ENCODE assay signal across 1 cellular context in the genomic region with DNA sequence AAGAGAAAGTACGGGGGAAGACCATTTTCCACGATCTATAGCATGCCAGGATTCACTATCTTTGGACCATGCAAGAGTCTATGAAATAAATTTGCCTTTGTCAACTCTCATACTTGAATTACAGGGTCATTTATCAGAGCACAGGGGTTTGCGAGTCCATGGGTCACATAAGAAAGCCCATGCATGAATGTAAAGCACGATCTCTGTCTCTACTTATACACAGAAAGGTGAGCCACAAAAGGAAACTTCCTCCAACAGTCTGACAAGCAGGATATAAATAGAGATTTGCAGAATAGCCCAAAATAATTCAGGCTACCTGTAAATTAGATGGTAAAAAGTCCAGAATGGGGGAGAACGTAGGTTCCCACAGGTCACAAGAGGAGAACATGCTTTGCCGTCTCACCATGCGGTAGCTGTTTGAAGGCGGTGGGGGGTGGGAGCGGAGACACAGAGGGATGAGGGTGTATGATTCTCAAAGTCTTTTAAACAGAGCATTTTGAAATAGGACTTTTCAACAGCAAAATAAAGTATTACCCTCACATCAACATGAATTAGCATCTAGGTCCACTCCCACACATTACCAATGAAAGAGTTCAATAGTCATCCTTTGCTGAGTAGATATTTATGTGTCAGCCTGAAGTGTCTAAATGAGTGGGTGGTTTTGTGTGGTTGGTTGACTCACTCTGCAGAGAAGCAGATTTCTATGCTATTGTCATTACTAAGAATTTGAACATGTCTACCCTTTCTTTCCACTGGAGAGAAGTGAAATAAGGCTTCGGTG.
TF ChIP-seq lines count a peak whose summit lies in the region.

No MANE protein-coding gene starts in this region.

TF ChIP-seq in GM12878, 131 proteins besides CTCF, POLR2A, EP300 and RAD21 (continues in another document):
- TF ChIP-seq, protein P1, sequence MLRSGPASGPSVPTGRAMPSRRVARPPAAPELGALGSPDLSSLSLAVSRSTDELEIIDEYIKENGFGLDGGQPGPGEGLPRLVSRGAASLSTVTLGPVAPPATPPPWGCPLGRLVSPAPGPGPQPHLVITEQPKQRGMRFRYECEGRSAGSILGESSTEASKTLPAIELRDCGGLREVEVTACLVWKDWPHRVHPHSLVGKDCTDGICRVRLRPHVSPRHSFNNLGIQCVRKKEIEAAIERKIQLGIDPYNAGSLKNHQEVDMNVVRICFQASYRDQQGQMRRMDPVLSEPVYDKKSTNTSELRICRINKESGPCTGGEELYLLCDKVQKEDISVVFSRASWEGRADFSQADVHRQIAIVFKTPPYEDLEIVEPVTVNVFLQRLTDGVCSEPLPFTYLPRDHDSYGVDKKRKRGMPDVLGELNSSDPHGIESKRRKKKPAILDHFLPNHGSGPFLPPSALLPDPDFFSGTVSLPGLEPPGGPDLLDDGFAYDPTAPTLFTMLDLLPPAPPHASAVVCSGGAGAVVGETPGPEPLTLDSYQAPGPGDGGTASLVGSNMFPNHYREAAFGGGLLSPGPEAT (IDR thresholded peaks at IDR 0.05; ENCODE audit: low read depth), result no peak
- TF ChIP-seq NR2F1 (conservative IDR thresholded peaks at IDR 0.05) (no peak; the same call in 1 of the 2 replicates), RUNX3 (IDR thresholded peaks at IDR 0.05; ENCODE audit: low read length) (peak; percentile 88), NR2C1 (IDR thresholded peaks at IDR 0.05) (no peak), CHD2 (IDR thresholded peaks at IDR 0.05; ENCODE audit: borderline replicate concordance, low read depth, low read length) (0 out of 2 replicates have a peak, but pooled peaks have one; percentile 28), KDM1A (IDR thresholded peaks at IDR 0.05; ENCODE audit: borderline replicate concordance) (no peak), ATF7 (IDR thresholded peaks at IDR 0.05; ENCODE audit: low read depth) (peak; percentile 80), CBX5 (IDR thresholded peaks at IDR 0.05; ENCODE audit: low read depth) (no peak), SIN3A (IDR thresholded peaks at IDR 0.05; ENCODE audit: low read depth, low read length) (no peak), KAT2A (conservative IDR thresholded peaks at IDR 0.05; ENCODE audit: control insufficient read depth, low read depth, low read length) (no peak), RBBP5 (conservative IDR thresholded peaks at IDR 0.05) (no peak), MEF2B (IDR thresholded peaks at IDR 0.05; ENCODE audit: partially characterized antibody, poor library complexity, severe bottlenecking) (peak; percentile 68), USF2 (IDR thresholded peaks at IDR 0.05; ENCODE audit: borderline replicate concordance, low read depth, low read length) (no peak), POU2F2 (IDR thresholded peaks at IDR 0.05; ENCODE audit: borderline replicate concordance, low read depth, low read length) (0 out of 3 replicates have a peak, but pooled peaks have one; percentile 67), NBN (IDR thresholded peaks at IDR 0.05) (peak; percentile 39; the same call in 1 of the 2 replicates), WRNIP1 (IDR thresholded peaks at IDR 0.05; ENCODE audit: borderline replicate concordance, low read depth, low read length) (no peak), SUPT20H (IDR thresholded peaks at IDR 0.05; ENCODE audit: borderline replicate concordance, control insufficient read depth, low read depth, low read length) (no peak), ZNF384 (IDR thresholded peaks at IDR 0.05; ENCODE audit: borderline replicate concordance, low read depth, low read length) (no peak), DPF2 (IDR thresholded peaks at IDR 0.05) (peak; percentile 58; the same call in 1 of the 2 replicates), IRF4 (IDR thresholded peaks at IDR 0.05; ENCODE audit: low read depth, low read length) (no peak), SMARCA5 (IDR thresholded peaks at IDR 0.05) (no peak), SKIL (IDR thresholded peaks at IDR 0.05; ENCODE audit: low read depth, poor library complexity, severe bottlenecking) (no peak), SPI1 (IDR thresholded peaks at IDR 0.05; ENCODE audit: borderline replicate concordance, insufficient read depth, low read depth, low read length) (peak; percentile 34; the same call in 1 of the 2 replicates), RFX5 (IDR thresholded peaks at IDR 0.05; ENCODE audit: low read depth, low read length) (no peak)
- TF ChIP-seq, protein P2, sequence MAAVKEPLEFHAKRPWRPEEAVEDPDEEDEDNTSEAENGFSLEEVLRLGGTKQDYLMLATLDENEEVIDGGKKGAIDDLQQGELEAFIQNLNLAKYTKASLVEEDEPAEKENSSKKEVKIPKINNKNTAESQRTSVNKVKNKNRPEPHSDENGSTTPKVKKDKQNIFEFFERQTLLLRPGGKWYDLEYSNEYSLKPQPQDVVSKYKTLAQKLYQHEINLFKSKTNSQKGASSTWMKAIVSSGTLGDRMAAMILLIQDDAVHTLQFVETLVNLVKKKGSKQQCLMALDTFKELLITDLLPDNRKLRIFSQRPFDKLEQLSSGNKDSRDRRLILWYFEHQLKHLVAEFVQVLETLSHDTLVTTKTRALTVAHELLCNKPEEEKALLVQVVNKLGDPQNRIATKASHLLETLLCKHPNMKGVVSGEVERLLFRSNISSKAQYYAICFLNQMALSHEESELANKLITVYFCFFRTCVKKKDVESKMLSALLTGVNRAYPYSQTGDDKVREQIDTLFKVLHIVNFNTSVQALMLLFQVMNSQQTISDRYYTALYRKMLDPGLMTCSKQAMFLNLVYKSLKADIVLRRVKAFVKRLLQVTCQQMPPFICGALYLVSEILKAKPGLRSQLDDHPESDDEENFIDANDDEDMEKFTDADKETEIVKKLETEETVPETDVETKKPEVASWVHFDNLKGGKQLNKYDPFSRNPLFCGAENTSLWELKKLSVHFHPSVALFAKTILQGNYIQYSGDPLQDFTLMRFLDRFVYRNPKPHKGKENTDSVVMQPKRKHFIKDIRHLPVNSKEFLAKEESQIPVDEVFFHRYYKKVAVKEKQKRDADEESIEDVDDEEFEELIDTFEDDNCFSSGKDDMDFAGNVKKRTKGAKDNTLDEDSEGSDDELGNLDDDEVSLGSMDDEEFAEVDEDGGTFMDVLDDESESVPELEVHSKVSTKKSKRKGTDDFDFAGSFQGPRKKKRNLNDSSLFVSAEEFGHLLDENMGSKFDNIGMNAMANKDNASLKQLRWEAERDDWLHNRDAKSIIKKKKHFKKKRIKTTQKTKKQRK (IDR thresholded peaks at IDR 0.05; ENCODE audit: low read depth, low read length), result no peak
- TF ChIP-seq, protein P3, sequence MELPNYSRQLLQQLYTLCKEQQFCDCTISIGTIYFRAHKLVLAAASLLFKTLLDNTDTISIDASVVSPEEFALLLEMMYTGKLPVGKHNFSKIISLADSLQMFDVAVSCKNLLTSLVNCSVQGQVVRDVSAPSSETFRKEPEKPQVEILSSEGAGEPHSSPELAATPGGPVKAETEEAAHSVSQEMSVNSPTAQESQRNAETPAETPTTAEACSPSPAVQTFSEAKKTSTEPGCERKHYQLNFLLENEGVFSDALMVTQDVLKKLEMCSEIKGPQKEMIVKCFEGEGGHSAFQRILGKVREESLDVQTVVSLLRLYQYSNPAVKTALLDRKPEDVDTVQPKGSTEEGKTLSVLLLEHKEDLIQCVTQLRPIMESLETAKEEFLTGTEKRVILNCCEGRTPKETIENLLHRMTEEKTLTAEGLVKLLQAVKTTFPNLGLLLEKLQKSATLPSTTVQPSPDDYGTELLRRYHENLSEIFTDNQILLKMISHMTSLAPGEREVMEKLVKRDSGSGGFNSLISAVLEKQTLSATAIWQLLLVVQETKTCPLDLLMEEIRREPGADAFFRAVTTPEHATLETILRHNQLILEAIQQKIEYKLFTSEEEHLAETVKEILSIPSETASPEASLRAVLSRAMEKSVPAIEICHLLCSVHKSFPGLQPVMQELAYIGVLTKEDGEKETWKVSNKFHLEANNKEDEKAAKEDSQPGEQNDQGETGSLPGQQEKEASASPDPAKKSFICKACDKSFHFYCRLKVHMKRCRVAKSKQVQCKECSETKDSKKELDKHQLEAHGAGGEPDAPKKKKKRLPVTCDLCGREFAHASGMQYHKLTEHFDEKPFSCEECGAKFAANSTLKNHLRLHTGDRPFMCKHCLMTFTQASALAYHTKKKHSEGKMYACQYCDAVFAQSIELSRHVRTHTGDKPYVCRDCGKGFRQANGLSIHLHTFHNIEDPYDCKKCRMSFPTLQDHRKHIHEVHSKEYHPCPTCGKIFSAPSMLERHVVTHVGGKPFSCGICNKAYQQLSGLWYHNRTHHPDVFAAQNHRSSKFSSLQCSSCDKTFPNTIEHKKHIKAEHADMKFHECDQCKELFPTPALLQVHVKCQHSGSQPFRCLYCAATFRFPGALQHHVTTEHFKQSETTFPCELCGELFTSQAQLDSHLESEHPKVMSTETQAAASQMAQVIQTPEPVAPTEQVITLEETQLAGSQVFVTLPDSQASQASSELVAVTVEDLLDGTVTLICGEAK (IDR thresholded peaks at IDR 0.05; ENCODE audit: borderline replicate concordance), result no peak
- TF ChIP-seq, protein P4, sequence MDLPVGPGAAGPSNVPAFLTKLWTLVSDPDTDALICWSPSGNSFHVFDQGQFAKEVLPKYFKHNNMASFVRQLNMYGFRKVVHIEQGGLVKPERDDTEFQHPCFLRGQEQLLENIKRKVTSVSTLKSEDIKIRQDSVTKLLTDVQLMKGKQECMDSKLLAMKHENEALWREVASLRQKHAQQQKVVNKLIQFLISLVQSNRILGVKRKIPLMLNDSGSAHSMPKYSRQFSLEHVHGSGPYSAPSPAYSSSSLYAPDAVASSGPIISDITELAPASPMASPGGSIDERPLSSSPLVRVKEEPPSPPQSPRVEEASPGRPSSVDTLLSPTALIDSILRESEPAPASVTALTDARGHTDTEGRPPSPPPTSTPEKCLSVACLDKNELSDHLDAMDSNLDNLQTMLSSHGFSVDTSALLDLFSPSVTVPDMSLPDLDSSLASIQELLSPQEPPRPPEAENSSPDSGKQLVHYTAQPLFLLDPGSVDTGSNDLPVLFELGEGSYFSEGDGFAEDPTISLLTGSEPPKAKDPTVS (IDR thresholded peaks at IDR 0.05; ENCODE audit: low read depth, low read length), result no peak
- TF ChIP-seq, protein P5, sequence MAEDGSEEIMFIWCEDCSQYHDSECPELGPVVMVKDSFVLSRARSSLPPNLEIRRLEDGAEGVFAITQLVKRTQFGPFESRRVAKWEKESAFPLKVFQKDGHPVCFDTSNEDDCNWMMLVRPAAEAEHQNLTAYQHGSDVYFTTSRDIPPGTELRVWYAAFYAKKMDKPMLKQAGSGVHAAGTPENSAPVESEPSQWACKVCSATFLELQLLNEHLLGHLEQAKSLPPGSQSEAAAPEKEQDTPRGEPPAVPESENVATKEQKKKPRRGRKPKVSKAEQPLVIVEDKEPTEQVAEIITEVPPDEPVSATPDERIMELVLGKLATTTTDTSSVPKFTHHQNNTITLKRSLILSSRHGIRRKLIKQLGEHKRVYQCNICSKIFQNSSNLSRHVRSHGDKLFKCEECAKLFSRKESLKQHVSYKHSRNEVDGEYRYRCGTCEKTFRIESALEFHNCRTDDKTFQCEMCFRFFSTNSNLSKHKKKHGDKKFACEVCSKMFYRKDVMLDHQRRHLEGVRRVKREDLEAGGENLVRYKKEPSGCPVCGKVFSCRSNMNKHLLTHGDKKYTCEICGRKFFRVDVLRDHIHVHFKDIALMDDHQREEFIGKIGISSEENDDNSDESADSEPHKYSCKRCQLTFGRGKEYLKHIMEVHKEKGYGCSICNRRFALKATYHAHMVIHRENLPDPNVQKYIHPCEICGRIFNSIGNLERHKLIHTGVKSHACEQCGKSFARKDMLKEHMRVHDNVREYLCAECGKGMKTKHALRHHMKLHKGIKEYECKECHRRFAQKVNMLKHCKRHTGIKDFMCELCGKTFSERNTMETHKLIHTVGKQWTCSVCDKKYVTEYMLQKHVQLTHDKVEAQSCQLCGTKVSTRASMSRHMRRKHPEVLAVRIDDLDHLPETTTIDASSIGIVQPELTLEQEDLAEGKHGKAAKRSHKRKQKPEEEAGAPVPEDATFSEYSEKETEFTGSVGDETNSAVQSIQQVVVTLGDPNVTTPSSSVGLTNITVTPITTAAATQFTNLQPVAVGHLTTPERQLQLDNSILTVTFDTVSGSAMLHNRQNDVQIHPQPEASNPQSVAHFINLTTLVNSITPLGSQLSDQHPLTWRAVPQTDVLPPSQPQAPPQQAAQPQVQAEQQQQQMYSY (CRISPR knock-in tag; IDR thresholded peaks at IDR 0.05), result no peak
